In genomic region chr1:169647512-169647911, GRCh38 we compare ENCODE assay signal across 23 cellular contexts. TPM values are rescaled to one million over a fixed set of nuclear protein-coding genes. Genes with fewer than 3 reads are reported as not detected.
DNase-seq lines count a peak whose midpoint lies in the region; ATAC-seq and TF ChIP-seq lines count a peak whose summit lies in the region.
"Had no signal": no experiment of that assay in that cellular context is flagged by ENCODE, and none has a peak within 500 bp of the region (broad histone marks: within the 10 kb centered on the region; RNA-seq: fewer than 3 reads in every experiment).

No MANE protein-coding gene starts in this region.

- peak in 1 of 2 donors; percentile 70 for ATAC-seq in activated naive CD4-positive, alpha-beta T cell treated with anti-CD3 and anti-CD28 coated beads, Interleukin-2, amount 50 U/mL, for 72 hours
- no peak for ATAC-seq in naive thymus-derived CD8-positive, alpha-beta T cell
- ATAC-seq in omental fat pad (ENCODE audit: low FRiP score) (no peak), GM19035 (IDR thresholded peaks at IDR 0.05; ENCODE audit: unreplicated experiment) (no peak)
- ATAC-seq: GM12878 had no signal

- peak overlapping the region; percentile 84 for H3K27ac Mint-ChIP-seq in activated CD4-positive, alpha-beta memory T cell treated with anti-CD3 and anti-CD28 coated beads for 36 hours
- no peak overlapping the region for H3K27ac Mint-ChIP-seq in activated CD4-positive, alpha-beta memory T cell treated with anti-CD3 and anti-CD28 coated beads, Interleukin-2, amount 10 ng/mL, durations not matched to agents 7 days and 5 days
- peak overlapping the region; percentile 23 to 49 for H3K27ac Mint-ChIP-seq in activated naive CD4-positive, alpha-beta T cell treated with anti-CD3 and anti-CD28 coated beads, Interleukin-2, amount 50 U/mL, for 72 hours
- H3K27ac Mint-ChIP-seq in naive thymus-derived CD8-positive, alpha-beta T cell = peak overlapping the region in 7 of 10 donors; percentile 14 to 92 (median 68)

- POLR2A ChIA-PET in activated CD4-positive, alpha-beta memory T cell treated with anti-CD3 and anti-CD28 coated beads for 36 hours (lab: Charles Lee) = no interaction called here
- POLR2A ChIA-PET in activated CD4-positive, alpha-beta memory T cell treated with anti-CD3 and anti-CD28 coated beads, Interleukin-2, amount 10 ng/mL, durations not matched to agents 7 days and 5 days (lab: Charles Lee) = no interaction called here
- POLR2A ChIA-PET in naive thymus-derived CD8-positive, alpha-beta T cell (lab: Charles Lee) = interaction anchor here (1.0 to 1.2 kb wide), 2 partner anchors 9 to 18 kb away, joined by 3 to 6 read pairs; no protein-coding TSS in a partner anchor

- H3K36me3 Mint-ChIP-seq in activated CD4-positive, alpha-beta memory T cell treated with anti-CD3 and anti-CD28 coated beads for 36 hours = peaks cover 3% of the 10 kb centered on the region
- H3K36me3 Mint-ChIP-seq in activated CD4-positive, alpha-beta memory T cell treated with anti-CD3 and anti-CD28 coated beads, Interleukin-2, amount 10 ng/mL, durations not matched to agents 7 days and 5 days (ENCODE audit: low read depth) = peaks cover 4% of the 10 kb centered on the region
- peaks cover 0 to 30% of the 10 kb centered on the region in 2 donors for H3K36me3 Mint-ChIP-seq in activated naive CD4-positive, alpha-beta T cell treated with anti-CD3 and anti-CD28 coated beads, Interleukin-2, amount 50 U/mL, for 72 hours
- peaks cover 0 to 4% (median 0%) of the 10 kb centered on the region in 3 donors for H3K36me3 Mint-ChIP-seq in naive thymus-derived CD8-positive, alpha-beta T cell

- CTCF ChIA-PET in activated CD4-positive, alpha-beta memory T cell treated with anti-CD3 and anti-CD28 coated beads for 36 hours (lab: Charles Lee) = interaction anchor here (0.8 kb wide), 1 partner anchor 46 kb away, joined by 3 read pairs; no protein-coding TSS in a partner anchor
- CTCF ChIA-PET in activated CD4-positive, alpha-beta memory T cell treated with anti-CD3 and anti-CD28 coated beads, Interleukin-2, amount 10 ng/mL, durations not matched to agents 7 days and 5 days (lab: Charles Lee) = no interaction called here

- H3K9me3 Mint-ChIP-seq in activated CD4-positive, alpha-beta memory T cell treated with anti-CD3 and anti-CD28 coated beads for 36 hours = no peaks in the 10 kb centered on the region
- H3K9me3 Mint-ChIP-seq in activated CD4-positive, alpha-beta memory T cell treated with anti-CD3 and anti-CD28 coated beads, Interleukin-2, amount 10 ng/mL, durations not matched to agents 7 days and 5 days = peaks cover 6% of the 10 kb centered on the region
- H3K9me3 Mint-ChIP-seq in activated naive CD4-positive, alpha-beta T cell treated with anti-CD3 and anti-CD28 coated beads, Interleukin-2, amount 50 U/mL, for 72 hours = peaks cover 9 to 17% of the 10 kb centered on the region in 2 donors
- H3K9me3 Mint-ChIP-seq in naive thymus-derived CD8-positive, alpha-beta T cell = peaks cover 0 to 21% (median 0%) of the 10 kb centered on the region in 9 donors

- H3K4me3 Mint-ChIP-seq in activated CD4-positive, alpha-beta memory T cell treated with anti-CD3 and anti-CD28 coated beads for 36 hours = no peak overlapping the region
- no peak overlapping the region for H3K4me3 Mint-ChIP-seq in activated CD4-positive, alpha-beta memory T cell treated with anti-CD3 and anti-CD28 coated beads, Interleukin-2, amount 10 ng/mL, durations not matched to agents 7 days and 5 days
- H3K4me3 Mint-ChIP-seq in naive thymus-derived CD8-positive, alpha-beta T cell = peak overlapping the region in 1 of 10 donors; percentile 21

- peaks cover 39% of the 10 kb centered on the region for H3K4me1 Mint-ChIP-seq in activated CD4-positive, alpha-beta memory T cell treated with anti-CD3 and anti-CD28 coated beads for 36 hours (ENCODE audit: low read depth)
- H3K4me1 Mint-ChIP-seq in activated CD4-positive, alpha-beta memory T cell treated with anti-CD3 and anti-CD28 coated beads, Interleukin-2, amount 10 ng/mL, durations not matched to agents 7 days and 5 days = peaks cover 18% of the 10 kb centered on the region
- peaks cover 19 to 43% (median 38%) of the 10 kb centered on the region in 4 donors for H3K4me1 Mint-ChIP-seq in naive thymus-derived CD8-positive, alpha-beta T cell

- DNase-seq in activated CD4-positive, alpha-beta memory T cell treated with anti-CD3 and anti-CD28 coated beads for 36 hours = no peak
- no peak for DNase-seq in activated CD4-positive, alpha-beta memory T cell treated with anti-CD3 and anti-CD28 coated beads, Interleukin-2, amount 10 ng/mL, durations not matched to agents 7 days and 5 days
- DNase-seq in activated naive CD4-positive, alpha-beta T cell treated with anti-CD3 and anti-CD28 coated beads, Interleukin-2, amount 50 U/mL, for 72 hours (ENCODE audit: low spot score in 2 of 2) = no peak
- no peak for DNase-seq in activated naive CD4-positive, alpha-beta T cell treated with Interleukin-2 at 50 U/mL for 16 hours
- DNase-seq in naive thymus-derived CD8-positive, alpha-beta T cell = no peak
- no peak for DNase-seq in omental fat pad (ENCODE audit: low spot score)
- DNase-seq: COR-L47; DMS 273 treated with DMSO at 0.1 percent for 48 hours; DMS79 treated with DMSO at 0.1 percent for 48 hours; H7; IMR-90; NCI-H1105; NCI-H146; NCI-H2029 treated with DMSO at 0.1 percent for 48 hours; NCI-H226; NCI-H510A treated with DMSO at 0.1 percent for 48 hours; NCI-H748 treated with DMSO at 0.1 percent for 48 hours; NK-92 treated with Interleukin-12 subunit alpha and Interleukin-12 subunit beta, amount 100 ng/mL, for 24 hours; SHP77 treated with DMSO at 0.1 percent for 48 hours had no signal

- intact Hi-C loops in activated CD4-positive, alpha-beta memory T cell treated with anti-CD3 and anti-CD28 coated beads for 36 hours (cut with micrococcal nuclease) = no loop called here

- H3K27me3 Mint-ChIP-seq in activated CD4-positive, alpha-beta memory T cell treated with anti-CD3 and anti-CD28 coated beads for 36 hours = no peaks in the 10 kb centered on the region
- H3K27me3 Mint-ChIP-seq in activated CD4-positive, alpha-beta memory T cell treated with anti-CD3 and anti-CD28 coated beads, Interleukin-2, amount 10 ng/mL, durations not matched to agents 7 days and 5 days = no peaks in the 10 kb centered on the region
- H3K27me3 Mint-ChIP-seq in naive thymus-derived CD8-positive, alpha-beta T cell = no peaks in the 10 kb centered on the region

- TF ChIP-seq CTCF in omental fat pad (IDR thresholded peaks at IDR 0.05) = no peak

RNA-seq across cellular contexts. Expression of gene SELP, which starts 17.6 kb away (rescaled TPM):
- total RNA-seq in activated CD4-positive, alpha-beta memory T cell treated with anti-CD3 and anti-CD28 coated beads for 36 hours = under 1 TPM; 0.70 to 0.97 TPM
- under 1 TPM; 0.45 to 0.83 TPM for total RNA-seq in activated CD4-positive, alpha-beta memory T cell treated with anti-CD3 and anti-CD28 coated beads, Interleukin-2, amount 10 ng/mL, durations not matched to agents 7 days and 5 days
- total RNA-seq in activated naive CD4-positive, alpha-beta T cell treated with anti-CD3 and anti-CD28 coated beads, Interleukin-2, amount 50 U/mL, for 72 hours = 1 to 10 TPM; 1.5 to 2.0 TPM
- total RNA-seq in naive thymus-derived CD8-positive, alpha-beta T cell = 1 to 10 TPM; 1.3 to 1.7 TPM
- polyA plus RNA-seq in naive thymus-derived CD8-positive, alpha-beta T cell = under 1 TPM; 0.35 to 0.76 (median 0.69) TPM
- total RNA-seq in omental fat pad = 10 to 100 TPM in 3 of 4 donors, 1 to 10 TPM in 1; 8.2 to 74.5 (median 27.5) TPM
- total RNA-seq: A172, H7, IMR-90 had no signal
- polyA plus RNA-seq: AG04450, IMR-90 had no signal
